Comparison of ENCODE assay signal across 30 cellular contexts in genomic region chr12:127500513-127500912, GRCh38.
"Had no signal": no experiment of that assay in that cellular context is flagged by ENCODE, and none has a peak within 500 bp of the region (broad histone marks: within the 10 kb centered on the region; RNA-seq: fewer than 3 reads in every experiment).

No MANE protein-coding gene starts in this region.

- H3K4me3 Mint-ChIP-seq: activated B cell treated with CpG ODN at 0.5 μM for 24 hours; activated CD8-positive, alpha-beta T cell treated with anti-CD3 and anti-CD28 coated beads for 36 hours; activated naive CD4-positive, alpha-beta T cell treated with anti-CD3 and anti-CD28 coated beads for 36 hours; activated naive CD4-positive, alpha-beta T cell treated with anti-CD3 and anti-CD28 coated beads, Interleukin-2, amount 50 U/mL, for 24 hours; activated naive CD8-positive, alpha-beta T cell treated with anti-CD3 and anti-CD28 coated beads for 36 hours; activated naive CD8-positive, alpha-beta T cell treated with anti-CD3 and anti-CD28 coated beads, Interleukin-2, amount 50 U/mL, for 24 hours; activated T-cell treated with anti-CD3 and anti-CD28 coated beads, Interleukin-2, amount 50 U/mL, for 4 hours; activated T-helper 17 cell treated with anti-CD3 and anti-CD28 coated beads, Interleukin-2, amount 50 U/mL, for 72 hours; T-cell; T-helper 1 cell treated with Interleukin-12 subunit alpha and Interleukin-12 subunit beta and Interleukin-4 antibody, amounts not matched to agents 30 μg/mL and 1 μg/mL, for 36 hours had no signal

- H3K36me3 ChIP-seq: adrenal gland, colonic mucosa, gastroesophageal sphincter, WERI-Rb-1 had no signal

- DNase-seq: activated B cell treated with CpG ODN at 0.5 μM for 24 hours; activated CD4-positive, alpha-beta T cell treated with anti-CD3 and anti-CD28 coated beads for 48 hours; activated CD4-positive, alpha-beta T cell treated with anti-CD3 and anti-CD28 coated beads, Interleukin-2, amount 50 U/mL, for 1 hour; activated CD4-positive, alpha-beta T cell treated with anti-CD3 and anti-CD28 coated beads, Interleukin-2, amount 50 U/mL, for 48 hours; activated CD8-positive, alpha-beta memory T cell treated with anti-CD3 and anti-CD28 coated beads for 24 hours; activated CD8-positive, alpha-beta T cell treated with anti-CD3 and anti-CD28 coated beads for 36 hours; activated effector memory CD4-positive, alpha-beta T cell treated with Interleukin-2 at 50 U/mL for 16 hours; activated naive CD4-positive, alpha-beta T cell treated with anti-CD3 and anti-CD28 coated beads for 36 hours; activated naive CD8-positive, alpha-beta T cell treated with anti-CD3 and anti-CD28 coated beads for 36 hours; activated naive CD8-positive, alpha-beta T cell treated with anti-CD3 and anti-CD28 coated beads, Interleukin-2, amount 50 U/mL, for 24 hours; activated T-cell treated with anti-CD3 and anti-CD28 coated beads, Interleukin-2, amount 50 U/mL, for 4 hours; amygdala; aorta; body of pancreas; central memory CD4-positive, alpha-beta T cell; cerebellar nuclear complex; colonic mucosa; effector CD8-positive, alpha-beta T cell; foreskin keratinocyte; SW 1271; T-cell; T-helper 9 cell; WERI-Rb-1 had no signal

- H3K9me3 Mint-ChIP-seq: activated CD8-positive, alpha-beta T cell treated with anti-CD3 and anti-CD28 coated beads for 36 hours; activated naive CD8-positive, alpha-beta T cell treated with anti-CD3 and anti-CD28 coated beads for 36 hours had no signal

- H3K4me1 Mint-ChIP-seq: activated B cell treated with CpG ODN at 0.5 μM for 24 hours; activated naive CD4-positive, alpha-beta T cell treated with anti-CD3 and anti-CD28 coated beads, Interleukin-2, amount 50 U/mL, for 24 hours; activated naive CD8-positive, alpha-beta T cell treated with anti-CD3 and anti-CD28 coated beads for 36 hours; activated naive CD8-positive, alpha-beta T cell treated with anti-CD3 and anti-CD28 coated beads, Interleukin-2, amount 50 U/mL, for 24 hours; activated T-helper 17 cell treated with anti-CD3 and anti-CD28 coated beads, Interleukin-2, amount 50 U/mL, for 72 hours; T-cell had no signal

- H3K4me1 ChIP-seq: adrenal gland, body of pancreas, colonic mucosa, foreskin keratinocyte, gastroesophageal sphincter had no signal

- H3K27ac Mint-ChIP-seq: activated B cell treated with CpG ODN at 0.5 μM for 24 hours; activated CD8-positive, alpha-beta T cell treated with anti-CD3 and anti-CD28 coated beads for 36 hours; activated naive CD4-positive, alpha-beta T cell treated with anti-CD3 and anti-CD28 coated beads for 36 hours; activated naive CD4-positive, alpha-beta T cell treated with anti-CD3 and anti-CD28 coated beads, Interleukin-2, amount 50 U/mL, for 24 hours; activated naive CD8-positive, alpha-beta T cell treated with anti-CD3 and anti-CD28 coated beads for 36 hours; activated naive CD8-positive, alpha-beta T cell treated with anti-CD3 and anti-CD28 coated beads, Interleukin-2, amount 50 U/mL, for 24 hours; activated T-helper 17 cell treated with anti-CD3 and anti-CD28 coated beads, Interleukin-2, amount 50 U/mL, for 72 hours; T-cell; T-helper 1 cell treated with Interleukin-12 subunit alpha and Interleukin-12 subunit beta and Interleukin-4 antibody, amounts not matched to agents 30 μg/mL and 1 μg/mL, for 36 hours had no signal

- H3K36me3 Mint-ChIP-seq: activated naive CD4-positive, alpha-beta T cell treated with anti-CD3 and anti-CD28 coated beads, Interleukin-2, amount 50 U/mL, for 24 hours; activated naive CD8-positive, alpha-beta T cell treated with anti-CD3 and anti-CD28 coated beads for 36 hours; T-cell had no signal

- H3K27me3 Mint-ChIP-seq: activated B cell treated with CpG ODN at 0.5 μM for 24 hours; activated CD8-positive, alpha-beta T cell treated with anti-CD3 and anti-CD28 coated beads for 36 hours; activated naive CD4-positive, alpha-beta T cell treated with anti-CD3 and anti-CD28 coated beads, Interleukin-2, amount 50 U/mL, for 24 hours; activated naive CD8-positive, alpha-beta T cell treated with anti-CD3 and anti-CD28 coated beads for 36 hours; activated naive CD8-positive, alpha-beta T cell treated with anti-CD3 and anti-CD28 coated beads, Interleukin-2, amount 50 U/mL, for 24 hours; T-cell had no signal

- H3K27ac ChIP-seq: adrenal gland, body of pancreas, colonic mucosa, foreskin keratinocyte, gastroesophageal sphincter, WERI-Rb-1 had no signal

- H3K4me3 ChIP-seq: adrenal gland, body of pancreas, colonic mucosa, gastroesophageal sphincter had no signal

- ATAC-seq: activated CD4-positive, CD25-positive, alpha-beta regulatory T cell treated with anti-CD3 and anti-CD28 coated beads, Interleukin-2, amount 50 U/mL, for 24 hours; activated CD8-positive, alpha-beta T cell treated with anti-CD3 and anti-CD28 coated beads for 36 hours; activated naive CD8-positive, alpha-beta T cell treated with anti-CD3 and anti-CD28 coated beads, Interleukin-2, amount 50 U/mL, for 24 hours; activated T-cell treated with anti-CD3 and anti-CD28 coated beads, Interleukin-2, amount 50 U/mL, for 4 hours; activated T-helper 17 cell treated with anti-CD3 and anti-CD28 coated beads, Interleukin-2, amount 50 U/mL, for 72 hours; body of pancreas; esophagus mucosa; foreskin keratinocyte; gastroesophageal sphincter; T-cell had no signal

- H3K27me3 ChIP-seq: adrenal gland, body of pancreas, colonic mucosa, foreskin keratinocyte had no signal
